1 cellular context compared by ENCODE assay signal in genomic region chr16:46889245-46889941, GRCh38.
TF ChIP-seq lines count a peak whose summit lies in the region.

No MANE protein-coding gene starts in this region.

TF ChIP-seq in HepG2, 621 proteins besides CTCF, POLR2A, EP300 and RAD21 (continued from another document):
- TF ChIP-seq, protein P1, sequence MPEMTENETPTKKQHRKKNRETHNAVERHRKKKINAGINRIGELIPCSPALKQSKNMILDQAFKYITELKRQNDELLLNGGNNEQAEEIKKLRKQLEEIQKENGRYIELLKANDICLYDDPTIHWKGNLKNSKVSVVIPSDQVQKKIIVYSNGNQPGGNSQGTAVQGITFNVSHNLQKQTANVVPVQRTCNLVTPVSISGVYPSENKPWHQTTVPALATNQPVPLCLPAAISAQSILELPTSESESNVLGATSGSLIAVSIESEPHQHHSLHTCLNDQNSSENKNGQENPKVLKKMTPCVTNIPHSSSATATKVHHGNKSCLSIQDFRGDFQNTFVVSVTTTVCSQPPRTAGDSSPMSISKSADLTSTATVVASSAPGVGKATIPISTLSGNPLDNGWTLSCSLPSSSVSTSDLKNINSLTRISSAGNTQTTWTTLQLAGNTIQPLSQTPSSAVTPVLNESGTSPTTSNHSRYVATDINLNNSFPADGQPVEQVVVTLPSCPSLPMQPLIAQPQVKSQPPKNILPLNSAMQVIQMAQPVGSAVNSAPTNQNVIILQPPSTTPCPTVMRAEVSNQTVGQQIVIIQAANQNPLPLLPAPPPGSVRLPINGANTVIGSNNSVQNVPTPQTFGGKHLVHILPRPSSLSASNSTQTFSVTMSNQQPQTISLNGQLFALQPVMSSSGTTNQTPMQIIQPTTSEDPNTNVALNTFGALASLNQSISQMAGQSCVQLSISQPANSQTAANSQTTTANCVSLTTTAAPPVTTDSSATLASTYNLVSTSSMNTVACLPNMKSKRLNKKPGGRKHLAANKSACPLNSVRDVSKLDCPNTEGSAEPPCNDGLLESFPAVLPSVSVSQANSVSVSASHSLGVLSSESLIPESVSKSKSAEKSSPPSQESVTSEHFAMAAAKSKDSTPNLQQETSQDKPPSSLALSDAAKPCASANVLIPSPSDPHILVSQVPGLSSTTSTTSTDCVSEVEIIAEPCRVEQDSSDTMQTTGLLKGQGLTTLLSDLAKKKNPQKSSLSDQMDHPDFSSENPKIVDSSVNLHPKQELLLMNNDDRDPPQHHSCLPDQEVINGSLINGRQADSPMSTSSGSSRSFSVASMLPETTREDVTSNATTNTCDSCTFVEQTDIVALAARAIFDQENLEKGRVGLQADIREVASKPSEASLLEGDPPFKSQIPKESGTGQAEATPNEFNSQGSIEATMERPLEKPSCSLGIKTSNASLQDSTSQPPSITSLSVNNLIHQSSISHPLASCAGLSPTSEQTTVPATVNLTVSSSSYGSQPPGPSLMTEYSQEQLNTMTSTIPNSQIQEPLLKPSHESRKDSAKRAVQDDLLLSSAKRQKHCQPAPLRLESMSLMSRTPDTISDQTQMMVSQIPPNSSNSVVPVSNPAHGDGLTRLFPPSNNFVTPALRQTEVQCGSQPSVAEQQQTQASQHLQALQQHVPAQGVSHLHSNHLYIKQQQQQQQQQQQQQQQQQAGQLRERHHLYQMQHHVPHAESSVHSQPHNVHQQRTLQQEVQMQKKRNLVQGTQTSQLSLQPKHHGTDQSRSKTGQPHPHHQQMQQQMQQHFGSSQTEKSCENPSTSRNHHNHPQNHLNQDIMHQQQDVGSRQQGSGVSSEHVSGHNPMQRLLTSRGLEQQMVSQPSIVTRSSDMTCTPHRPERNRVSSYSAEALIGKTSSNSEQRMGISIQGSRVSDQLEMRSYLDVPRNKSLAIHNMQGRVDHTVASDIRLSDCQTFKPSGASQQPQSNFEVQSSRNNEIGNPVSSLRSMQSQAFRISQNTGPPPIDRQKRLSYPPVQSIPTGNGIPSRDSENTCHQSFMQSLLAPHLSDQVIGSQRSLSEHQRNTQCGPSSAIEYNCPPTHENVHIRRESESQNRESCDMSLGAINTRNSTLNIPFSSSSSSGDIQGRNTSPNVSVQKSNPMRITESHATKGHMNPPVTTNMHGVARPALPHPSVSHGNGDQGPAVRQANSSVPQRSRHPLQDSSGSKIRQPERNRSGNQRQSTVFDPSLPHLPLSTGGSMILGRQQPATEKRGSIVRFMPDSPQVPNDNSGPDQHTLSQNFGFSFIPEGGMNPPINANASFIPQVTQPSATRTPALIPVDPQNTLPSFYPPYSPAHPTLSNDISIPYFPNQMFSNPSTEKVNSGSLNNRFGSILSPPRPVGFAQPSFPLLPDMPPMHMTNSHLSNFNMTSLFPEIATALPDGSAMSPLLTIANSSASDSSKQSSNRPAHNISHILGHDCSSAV (CRISPR knock-in tag; IDR thresholded peaks at IDR 0.05; ENCODE audit: borderline replicate concordance) = no peak
- TF ChIP-seq ZNF362 (CRISPR knock-in tag; IDR thresholded peaks at IDR 0.05; ENCODE audit: borderline replicate concordance) (peak; percentile 63; the same call in 1 of the 2 replicates), ZNF773 (CRISPR knock-in tag; IDR thresholded peaks at IDR 0.05; ENCODE audit: borderline replicate concordance) (no peak), ZNF644 (CRISPR knock-in tag; IDR thresholded peaks at IDR 0.05; ENCODE audit: low read depth) (no peak), MEIS1 (CRISPR knock-in tag; IDR thresholded peaks at IDR 0.05; ENCODE audit: borderline replicate concordance) (no peak; the same call in 1 of the 2 replicates), KDM6A (CRISPR knock-in tag; IDR thresholded peaks at IDR 0.05; ENCODE audit: low read depth) (no peak), SRSF1 (optimal IDR thresholded peaks at IDR 0.05; ENCODE audit: low read depth, low read length) (no peak), ZNF660 (CRISPR knock-in tag; IDR thresholded peaks at IDR 0.05; ENCODE audit: borderline replicate concordance, low read depth) (0 out of 2 replicates have a peak, but pooled peaks have one; percentile 4), HDAC1 (CRISPR knock-in tag; IDR thresholded peaks at IDR 0.05) (no peak), THAP11 (CRISPR knock-in tag; IDR thresholded peaks at IDR 0.05) (0 out of 2 replicates have a peak, but pooled peaks have one; percentile 19), ZSCAN30 (CRISPR knock-in tag; IDR thresholded peaks at IDR 0.05) (no peak), NR3C1 (CRISPR knock-in tag; IDR thresholded peaks at IDR 0.05) (no peak), TEAD3 (CRISPR knock-in tag; optimal IDR thresholded peaks at IDR 0.05; ENCODE audit: borderline replicate concordance) (no peak), MAZ (IDR thresholded peaks at IDR 0.05; ENCODE audit: borderline replicate concordance, low read depth, low read length) (no peak), MAZ (CRISPR knock-in tag; IDR thresholded peaks at IDR 0.05; ENCODE audit: low read depth) (no peak), MTA1 (CRISPR knock-in tag; IDR thresholded peaks at IDR 0.05; ENCODE audit: borderline replicate concordance) (no peak), XBP1 (CRISPR knock-in tag; IDR thresholded peaks at IDR 0.05) (no peak), ZEB1 (IDR thresholded peaks at IDR 0.05; ENCODE audit: insufficient replicate concordance, low read depth) (no peak), CHD2 (IDR thresholded peaks at IDR 0.05; ENCODE audit: low read depth, low read length) (no peak), PAWR (CRISPR knock-in tag; IDR thresholded peaks at IDR 0.05; ENCODE audit: borderline replicate concordance) (0 out of 2 replicates have a peak, but pooled peaks have one; percentile 34), ZNF788 (CRISPR knock-in tag; IDR thresholded peaks at IDR 0.05; ENCODE audit: borderline replicate concordance) (0 out of 2 replicates have a peak, but pooled peaks have one; percentile 46), BRD4 (CRISPR knock-in tag; IDR thresholded peaks at IDR 0.05) (no peak), ZSCAN29 (CRISPR knock-in tag; conservative IDR thresholded peaks at IDR 0.05) (0 out of 2 replicates have a peak, but pooled peaks have one; percentile 23), SRF (IDR thresholded peaks at IDR 0.05; ENCODE audit: low read depth, low read length) (no peak), POGZ (CRISPR knock-in tag; IDR thresholded peaks at IDR 0.05) (no peak), ZFX (CRISPR knock-in tag; IDR thresholded peaks at IDR 0.05; ENCODE audit: low read depth) (0 out of 2 replicates have a peak, but pooled peaks have one; percentile 31), SP4 (CRISPR knock-in tag; IDR thresholded peaks at IDR 0.05) (0 out of 2 replicates have a peak, but pooled peaks have one; percentile 41), ZNF251 (CRISPR knock-in tag; IDR thresholded peaks at IDR 0.05) (0 out of 2 replicates have a peak, but pooled peaks have one; percentile 72), PAX8 (CRISPR knock-in tag; IDR thresholded peaks at IDR 0.05; ENCODE audit: borderline replicate concordance) (0 out of 2 replicates have a peak, but pooled peaks have one; percentile 52)
- TF ChIP-seq, protein P2, sequence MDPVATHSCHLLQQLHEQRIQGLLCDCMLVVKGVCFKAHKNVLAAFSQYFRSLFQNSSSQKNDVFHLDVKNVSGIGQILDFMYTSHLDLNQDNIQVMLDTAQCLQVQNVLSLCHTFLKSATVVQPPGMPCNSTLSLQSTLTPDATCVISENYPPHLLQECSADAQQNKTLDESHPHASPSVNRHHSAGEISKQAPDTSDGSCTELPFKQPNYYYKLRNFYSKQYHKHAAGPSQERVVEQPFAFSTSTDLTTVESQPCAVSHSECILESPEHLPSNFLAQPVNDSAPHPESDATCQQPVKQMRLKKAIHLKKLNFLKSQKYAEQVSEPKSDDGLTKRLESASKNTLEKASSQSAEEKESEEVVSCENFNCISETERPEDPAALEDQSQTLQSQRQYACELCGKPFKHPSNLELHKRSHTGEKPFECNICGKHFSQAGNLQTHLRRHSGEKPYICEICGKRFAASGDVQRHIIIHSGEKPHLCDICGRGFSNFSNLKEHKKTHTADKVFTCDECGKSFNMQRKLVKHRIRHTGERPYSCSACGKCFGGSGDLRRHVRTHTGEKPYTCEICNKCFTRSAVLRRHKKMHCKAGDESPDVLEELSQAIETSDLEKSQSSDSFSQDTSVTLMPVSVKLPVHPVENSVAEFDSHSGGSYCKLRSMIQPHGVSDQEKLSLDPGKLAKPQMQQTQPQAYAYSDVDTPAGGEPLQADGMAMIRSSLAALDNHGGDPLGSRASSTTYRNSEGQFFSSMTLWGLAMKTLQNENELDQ (CRISPR knock-in tag; IDR thresholded peaks at IDR 0.05; ENCODE audit: borderline replicate concordance) = no peak
- TF ChIP-seq, protein P3, sequence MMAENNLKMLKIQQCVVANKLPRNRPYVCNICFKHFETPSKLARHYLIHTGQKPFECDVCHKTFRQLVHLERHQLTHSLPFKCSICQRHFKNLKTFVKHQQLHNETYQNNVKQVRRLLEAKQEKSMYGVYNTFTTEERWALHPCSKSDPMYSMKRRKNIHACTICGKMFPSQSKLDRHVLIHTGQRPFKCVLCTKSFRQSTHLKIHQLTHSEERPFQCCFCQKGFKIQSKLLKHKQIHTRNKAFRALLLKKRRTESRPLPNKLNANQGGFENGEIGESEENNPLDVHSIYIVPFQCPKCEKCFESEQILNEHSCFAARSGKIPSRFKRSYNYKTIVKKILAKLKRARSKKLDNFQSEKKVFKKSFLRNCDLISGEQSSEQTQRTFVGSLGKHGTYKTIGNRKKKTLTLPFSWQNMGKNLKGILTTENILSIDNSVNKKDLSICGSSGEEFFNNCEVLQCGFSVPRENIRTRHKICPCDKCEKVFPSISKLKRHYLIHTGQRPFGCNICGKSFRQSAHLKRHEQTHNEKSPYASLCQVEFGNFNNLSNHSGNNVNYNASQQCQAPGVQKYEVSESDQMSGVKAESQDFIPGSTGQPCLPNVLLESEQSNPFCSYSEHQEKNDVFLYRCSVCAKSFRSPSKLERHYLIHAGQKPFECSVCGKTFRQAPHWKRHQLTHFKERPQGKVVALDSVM (CRISPR knock-in tag; IDR thresholded peaks at IDR 0.05) = peak; percentile 72
- TF ChIP-seq, protein P4, sequence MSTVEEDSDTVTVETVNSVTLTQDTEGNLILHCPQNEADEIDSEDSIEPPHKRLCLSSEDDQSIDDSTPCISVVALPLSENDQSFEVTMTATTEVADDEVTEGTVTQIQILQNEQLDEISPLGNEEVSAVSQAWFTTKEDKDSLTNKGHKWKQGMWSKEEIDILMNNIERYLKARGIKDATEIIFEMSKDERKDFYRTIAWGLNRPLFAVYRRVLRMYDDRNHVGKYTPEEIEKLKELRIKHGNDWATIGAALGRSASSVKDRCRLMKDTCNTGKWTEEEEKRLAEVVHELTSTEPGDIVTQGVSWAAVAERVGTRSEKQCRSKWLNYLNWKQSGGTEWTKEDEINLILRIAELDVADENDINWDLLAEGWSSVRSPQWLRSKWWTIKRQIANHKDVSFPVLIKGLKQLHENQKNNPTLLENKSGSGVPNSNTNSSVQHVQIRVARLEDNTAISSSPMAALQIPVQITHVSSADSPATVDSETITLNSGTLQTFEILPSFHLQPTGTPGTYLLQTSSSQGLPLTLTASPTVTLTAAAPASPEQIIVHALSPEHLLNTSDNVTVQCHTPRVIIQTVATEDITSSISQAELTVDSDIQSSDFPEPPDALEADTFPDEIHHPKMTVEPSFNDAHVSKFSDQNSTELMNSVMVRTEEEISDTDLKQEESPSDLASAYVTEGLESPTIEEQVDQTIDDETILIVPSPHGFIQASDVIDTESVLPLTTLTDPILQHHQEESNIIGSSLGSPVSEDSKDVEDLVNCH (CRISPR knock-in tag; IDR thresholded peaks at IDR 0.05) = 0 out of 2 replicates have a peak, but pooled peaks have one; percentile 50
